8 cellular contexts compared by ENCODE assay signal in the genomic region with DNA sequence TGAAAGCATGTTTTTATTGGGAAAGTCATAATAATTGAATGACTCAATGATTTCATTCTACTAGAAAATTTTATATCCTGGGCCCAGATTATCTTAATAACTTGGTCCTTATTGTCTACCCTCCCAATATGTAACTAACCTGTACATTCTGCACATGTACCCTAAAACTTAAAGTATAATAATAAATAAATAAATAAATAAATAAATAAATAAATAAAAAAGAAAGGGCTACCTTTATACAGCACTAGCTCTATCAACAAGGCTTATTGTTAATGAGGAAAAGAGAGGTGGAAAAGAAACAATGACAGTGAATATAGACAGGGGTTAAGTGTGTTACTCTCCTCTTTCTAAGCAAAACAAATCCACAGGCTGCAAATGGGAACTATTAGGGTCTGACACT.
"Had no signal": no experiment of that assay in that cellular context is flagged by ENCODE, and none has a peak within 500 bp of the region (broad histone marks: within the 10 kb centered on the region; RNA-seq: fewer than 3 reads in every experiment).

No MANE protein-coding gene starts in this region.

- H3K4me2 ChIP-seq: KMS-11 had no signal

- H3K4me3 ChIP-seq: K562 had no signal

- ATAC-seq: HepG2, K562 had no signal

- H3K27ac ChIP-seq: HL-60, KMS-11 had no signal

- DNase-seq: IMR-90, KBM-7, KG1 had no signal

- FAIRE-seq: HepG2, HTR-8/SVneo, K562 had no signal
